In the genomic region with DNA sequence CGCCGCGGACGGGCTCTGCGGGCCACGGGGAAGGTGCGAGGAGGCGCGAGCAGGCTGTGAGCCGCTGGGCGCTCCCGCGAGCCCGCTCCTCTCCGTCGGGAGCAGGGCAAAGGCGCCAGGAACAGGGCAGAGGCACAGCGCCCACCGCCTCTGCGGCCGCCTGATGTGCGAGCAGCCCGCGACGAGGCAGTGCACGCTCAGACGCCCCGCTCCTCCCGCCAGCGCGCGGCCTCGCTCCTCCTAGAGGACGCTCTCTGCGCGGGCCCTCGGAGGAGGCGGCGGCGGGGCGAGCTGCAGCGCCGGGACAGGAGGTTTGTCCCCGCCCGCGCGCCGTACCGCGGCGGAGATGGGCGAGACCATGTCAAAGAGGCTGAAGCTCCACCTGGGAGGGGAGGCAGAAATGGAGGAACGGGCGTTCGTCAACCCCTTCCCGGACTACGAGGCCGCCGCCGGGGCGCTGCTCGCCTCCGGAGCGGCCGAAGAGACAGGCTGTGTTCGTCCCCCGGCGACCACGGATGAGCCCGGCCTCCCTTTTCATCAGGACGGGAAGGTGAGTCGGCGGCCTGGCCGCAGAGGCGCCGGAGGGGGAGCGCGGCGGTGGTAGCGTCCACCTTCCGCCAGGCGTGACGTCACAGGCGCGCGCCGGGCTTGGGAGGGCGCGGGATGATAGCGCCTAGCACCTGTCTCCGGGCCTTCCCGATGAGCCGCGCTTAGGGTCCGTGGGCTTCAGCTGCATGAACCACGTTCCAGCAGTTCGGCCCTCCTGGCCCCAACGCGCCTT, we compare ENCODE assay signal across 1 cellular context.
TF ChIP-seq lines count a peak whose summit lies in the region.

No MANE protein-coding gene starts in this region.

TF ChIP-seq in HepG2, 621 proteins besides CTCF, POLR2A, EP300 and RAD21 (continued from another document and continues in another):
- TF ChIP-seq, protein P1, sequence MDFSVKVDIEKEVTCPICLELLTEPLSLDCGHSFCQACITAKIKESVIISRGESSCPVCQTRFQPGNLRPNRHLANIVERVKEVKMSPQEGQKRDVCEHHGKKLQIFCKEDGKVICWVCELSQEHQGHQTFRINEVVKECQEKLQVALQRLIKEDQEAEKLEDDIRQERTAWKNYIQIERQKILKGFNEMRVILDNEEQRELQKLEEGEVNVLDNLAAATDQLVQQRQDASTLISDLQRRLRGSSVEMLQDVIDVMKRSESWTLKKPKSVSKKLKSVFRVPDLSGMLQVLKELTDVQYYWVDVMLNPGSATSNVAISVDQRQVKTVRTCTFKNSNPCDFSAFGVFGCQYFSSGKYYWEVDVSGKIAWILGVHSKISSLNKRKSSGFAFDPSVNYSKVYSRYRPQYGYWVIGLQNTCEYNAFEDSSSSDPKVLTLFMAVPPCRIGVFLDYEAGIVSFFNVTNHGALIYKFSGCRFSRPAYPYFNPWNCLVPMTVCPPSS (IDR thresholded peaks at IDR 0.05), result no peak
- TF ChIP-seq ZNF766 (CRISPR knock-in tag; IDR thresholded peaks at IDR 0.05; ENCODE audit: borderline replicate concordance) (no peak), JUNB (CRISPR knock-in tag; IDR thresholded peaks at IDR 0.05; ENCODE audit: borderline replicate concordance) (no peak), CREM (IDR thresholded peaks at IDR 0.05) (peak; percentile 98), CREM (CRISPR knock-in tag; IDR thresholded peaks at IDR 0.05) (peak; percentile 94), BRCA1 (CRISPR knock-in tag; IDR thresholded peaks at IDR 0.05) (no peak), MED1 (CRISPR knock-in tag; IDR thresholded peaks at IDR 0.05) (0 out of 2 replicates have a peak, but pooled peaks have one; percentile 13), PLRG1 (conservative IDR thresholded peaks at IDR 0.05) (no peak), ZNF780A (CRISPR knock-in tag; IDR thresholded peaks at IDR 0.05) (peak; percentile 70; the same call in 1 of the 2 replicates), ZNF160 (CRISPR knock-in tag; IDR thresholded peaks at IDR 0.05) (0 out of 2 replicates have a peak, but pooled peaks have one; percentile 87), ZNF264 (CRISPR knock-in tag; IDR thresholded peaks at IDR 0.05) (no peak; the same call in 1 of the 2 replicates), ZSCAN31 (CRISPR knock-in tag; IDR thresholded peaks at IDR 0.05; ENCODE audit: low read depth) (peak; percentile 88), KLF9 (CRISPR knock-in tag; IDR thresholded peaks at IDR 0.05; ENCODE audit: low read depth) (0 out of 2 replicates have a peak, but pooled peaks have one; percentile 11), ZNF382 (CRISPR knock-in tag; IDR thresholded peaks at IDR 0.05; ENCODE audit: borderline replicate concordance) (no peak), ZNF652 (CRISPR knock-in tag; IDR thresholded peaks at IDR 0.05; ENCODE audit: borderline replicate concordance, low read depth) (no peak), STAT5B (CRISPR knock-in tag; IDR thresholded peaks at IDR 0.05) (peak; percentile 34; the same call in 1 of the 2 replicates), AGO1 (IDR thresholded peaks at IDR 0.05; ENCODE audit: low read depth, low read length, poor library complexity, severe bottlenecking) (peak; percentile 43), FOXA3 (CRISPR knock-in tag; IDR thresholded peaks at IDR 0.05) (peak; percentile 30), RXRA (CRISPR knock-in tag; IDR thresholded peaks at IDR 0.05) (peak; percentile 70; the same call in 1 of the 2 replicates)
- TF ChIP-seq, protein P2, sequence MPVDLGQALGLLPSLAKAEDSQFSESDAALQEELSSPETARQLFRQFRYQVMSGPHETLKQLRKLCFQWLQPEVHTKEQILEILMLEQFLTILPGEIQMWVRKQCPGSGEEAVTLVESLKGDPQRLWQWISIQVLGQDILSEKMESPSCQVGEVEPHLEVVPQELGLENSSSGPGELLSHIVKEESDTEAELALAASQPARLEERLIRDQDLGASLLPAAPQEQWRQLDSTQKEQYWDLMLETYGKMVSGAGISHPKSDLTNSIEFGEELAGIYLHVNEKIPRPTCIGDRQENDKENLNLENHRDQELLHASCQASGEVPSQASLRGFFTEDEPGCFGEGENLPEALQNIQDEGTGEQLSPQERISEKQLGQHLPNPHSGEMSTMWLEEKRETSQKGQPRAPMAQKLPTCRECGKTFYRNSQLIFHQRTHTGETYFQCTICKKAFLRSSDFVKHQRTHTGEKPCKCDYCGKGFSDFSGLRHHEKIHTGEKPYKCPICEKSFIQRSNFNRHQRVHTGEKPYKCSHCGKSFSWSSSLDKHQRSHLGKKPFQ (CRISPR knock-in tag; IDR thresholded peaks at IDR 0.05; ENCODE audit: insufficient replicate concordance), result peak; percentile 90
- TF ChIP-seq, protein P3, sequence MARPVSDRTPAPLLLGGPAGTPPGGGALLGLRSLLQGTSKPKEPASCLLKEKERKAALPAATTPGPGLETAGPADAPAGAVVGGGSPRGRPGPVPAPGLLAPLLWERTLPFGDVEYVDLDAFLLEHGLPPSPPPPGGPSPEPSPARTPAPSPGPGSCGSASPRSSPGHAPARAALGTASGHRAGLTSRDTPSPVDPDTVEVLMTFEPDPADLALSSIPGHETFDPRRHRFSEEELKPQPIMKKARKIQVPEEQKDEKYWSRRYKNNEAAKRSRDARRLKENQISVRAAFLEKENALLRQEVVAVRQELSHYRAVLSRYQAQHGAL (CRISPR knock-in tag; IDR thresholded peaks at IDR 0.05; ENCODE audit: not compliant biosample characterization), result peak; percentile 35
- TF ChIP-seq, protein P4, sequence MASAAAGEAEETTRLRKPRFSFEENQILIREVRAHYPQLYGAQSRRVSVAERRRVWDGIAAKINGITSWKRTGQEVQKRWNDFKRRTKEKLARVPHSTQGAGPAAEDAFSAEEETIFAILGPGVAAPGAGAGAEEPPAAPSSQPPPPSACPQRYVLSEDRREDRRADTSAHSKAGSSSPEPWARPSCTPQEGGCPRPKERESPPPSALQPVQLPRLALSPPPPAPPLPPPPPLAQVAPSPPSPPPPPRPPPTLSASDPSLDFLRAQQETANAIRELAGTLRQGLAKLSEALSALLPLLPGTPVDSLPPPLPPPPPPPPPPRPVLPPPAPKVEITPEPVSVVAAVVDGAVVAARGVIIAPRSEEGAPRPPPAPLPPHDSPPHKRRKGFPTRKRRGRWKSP (CRISPR knock-in tag; IDR thresholded peaks at IDR 0.05), result peak; percentile 61; the same call in 1 of the 2 replicates
- TF ChIP-seq, protein P5, sequence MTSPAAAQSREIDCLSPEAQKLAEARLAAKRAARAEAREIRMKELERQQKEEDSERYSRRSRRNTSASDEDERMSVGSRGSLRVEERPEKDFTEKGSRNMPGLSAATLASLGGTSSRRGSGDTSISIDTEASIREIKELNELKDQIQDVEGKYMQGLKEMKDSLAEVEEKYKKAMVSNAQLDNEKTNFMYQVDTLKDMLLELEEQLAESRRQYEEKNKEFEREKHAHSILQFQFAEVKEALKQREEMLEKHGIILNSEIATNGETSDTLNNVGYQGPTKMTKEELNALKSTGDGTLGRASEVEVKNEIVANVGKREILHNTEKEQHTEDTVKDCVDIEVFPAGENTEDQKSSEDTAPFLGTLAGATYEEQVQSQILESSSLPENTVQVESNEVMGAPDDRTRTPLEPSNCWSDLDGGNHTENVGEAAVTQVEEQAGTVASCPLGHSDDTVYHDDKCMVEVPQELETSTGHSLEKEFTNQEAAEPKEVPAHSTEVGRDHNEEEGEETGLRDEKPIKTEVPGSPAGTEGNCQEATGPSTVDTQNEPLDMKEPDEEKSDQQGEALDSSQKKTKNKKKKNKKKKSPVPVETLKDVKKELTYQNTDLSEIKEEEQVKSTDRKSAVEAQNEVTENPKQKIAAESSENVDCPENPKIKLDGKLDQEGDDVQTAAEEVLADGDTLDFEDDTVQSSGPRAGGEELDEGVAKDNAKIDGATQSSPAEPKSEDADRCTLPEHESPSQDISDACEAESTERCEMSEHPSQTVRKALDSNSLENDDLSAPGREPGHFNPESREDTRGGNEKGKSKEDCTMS (CRISPR knock-in tag; conservative IDR thresholded peaks at IDR 0.05), result no peak
- TF ChIP-seq, protein P6, sequence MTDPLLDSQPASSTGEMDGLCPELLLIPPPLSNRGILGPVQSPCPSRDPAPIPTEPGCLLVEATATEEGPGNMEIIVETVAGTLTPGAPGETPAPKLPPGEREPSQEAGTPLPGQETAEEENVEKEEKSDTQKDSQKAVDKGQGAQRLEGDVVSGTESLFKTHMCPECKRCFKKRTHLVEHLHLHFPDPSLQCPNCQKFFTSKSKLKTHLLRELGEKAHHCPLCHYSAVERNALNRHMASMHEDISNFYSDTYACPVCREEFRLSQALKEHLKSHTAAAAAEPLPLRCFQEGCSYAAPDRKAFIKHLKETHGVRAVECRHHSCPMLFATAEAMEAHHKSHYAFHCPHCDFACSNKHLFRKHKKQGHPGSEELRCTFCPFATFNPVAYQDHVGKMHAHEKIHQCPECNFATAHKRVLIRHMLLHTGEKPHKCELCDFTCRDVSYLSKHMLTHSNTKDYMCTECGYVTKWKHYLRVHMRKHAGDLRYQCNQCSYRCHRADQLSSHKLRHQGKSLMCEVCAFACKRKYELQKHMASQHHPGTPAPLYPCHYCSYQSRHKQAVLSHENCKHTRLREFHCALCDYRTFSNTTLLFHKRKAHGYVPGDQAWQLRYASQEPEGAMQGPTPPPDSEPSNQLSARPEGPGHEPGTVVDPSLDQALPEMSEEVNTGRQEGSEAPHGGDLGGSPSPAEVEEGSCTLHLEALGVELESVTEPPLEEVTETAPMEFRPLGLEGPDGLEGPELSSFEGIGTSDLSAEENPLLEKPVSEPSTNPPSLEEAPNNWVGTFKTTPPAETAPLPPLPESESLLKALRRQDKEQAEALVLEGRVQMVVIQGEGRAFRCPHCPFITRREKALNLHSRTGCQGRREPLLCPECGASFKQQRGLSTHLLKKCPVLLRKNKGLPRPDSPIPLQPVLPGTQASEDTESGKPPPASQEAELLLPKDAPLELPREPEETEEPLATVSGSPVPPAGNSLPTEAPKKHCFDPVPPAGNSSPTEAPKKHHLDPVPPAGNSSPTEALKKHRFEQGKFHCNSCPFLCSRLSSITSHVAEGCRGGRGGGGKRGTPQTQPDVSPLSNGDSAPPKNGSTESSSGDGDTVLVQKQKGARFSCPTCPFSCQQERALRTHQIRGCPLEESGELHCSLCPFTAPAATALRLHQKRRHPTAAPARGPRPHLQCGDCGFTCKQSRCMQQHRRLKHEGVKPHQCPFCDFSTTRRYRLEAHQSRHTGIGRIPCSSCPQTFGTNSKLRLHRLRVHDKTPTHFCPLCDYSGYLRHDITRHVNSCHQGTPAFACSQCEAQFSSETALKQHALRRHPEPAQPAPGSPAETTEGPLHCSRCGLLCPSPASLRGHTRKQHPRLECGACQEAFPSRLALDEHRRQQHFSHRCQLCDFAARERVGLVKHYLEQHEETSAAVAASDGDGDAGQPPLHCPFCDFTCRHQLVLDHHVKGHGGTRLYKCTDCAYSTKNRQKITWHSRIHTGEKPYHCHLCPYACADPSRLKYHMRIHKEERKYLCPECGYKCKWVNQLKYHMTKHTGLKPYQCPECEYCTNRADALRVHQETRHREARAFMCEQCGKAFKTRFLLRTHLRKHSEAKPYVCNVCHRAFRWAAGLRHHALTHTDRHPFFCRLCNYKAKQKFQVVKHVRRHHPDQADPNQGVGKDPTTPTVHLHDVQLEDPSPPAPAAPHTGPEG (CRISPR knock-in tag; IDR thresholded peaks at IDR 0.05), result no peak
- TF ChIP-seq, protein P7, sequence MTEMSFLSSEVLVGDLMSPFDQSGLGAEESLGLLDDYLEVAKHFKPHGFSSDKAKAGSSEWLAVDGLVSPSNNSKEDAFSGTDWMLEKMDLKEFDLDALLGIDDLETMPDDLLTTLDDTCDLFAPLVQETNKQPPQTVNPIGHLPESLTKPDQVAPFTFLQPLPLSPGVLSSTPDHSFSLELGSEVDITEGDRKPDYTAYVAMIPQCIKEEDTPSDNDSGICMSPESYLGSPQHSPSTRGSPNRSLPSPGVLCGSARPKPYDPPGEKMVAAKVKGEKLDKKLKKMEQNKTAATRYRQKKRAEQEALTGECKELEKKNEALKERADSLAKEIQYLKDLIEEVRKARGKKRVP (CRISPR knock-in tag; IDR thresholded peaks at IDR 0.05), result peak in 1 of 2 experiments; percentile 57; a peak in 1 of 4 replicates
- TF ChIP-seq, protein P8, sequence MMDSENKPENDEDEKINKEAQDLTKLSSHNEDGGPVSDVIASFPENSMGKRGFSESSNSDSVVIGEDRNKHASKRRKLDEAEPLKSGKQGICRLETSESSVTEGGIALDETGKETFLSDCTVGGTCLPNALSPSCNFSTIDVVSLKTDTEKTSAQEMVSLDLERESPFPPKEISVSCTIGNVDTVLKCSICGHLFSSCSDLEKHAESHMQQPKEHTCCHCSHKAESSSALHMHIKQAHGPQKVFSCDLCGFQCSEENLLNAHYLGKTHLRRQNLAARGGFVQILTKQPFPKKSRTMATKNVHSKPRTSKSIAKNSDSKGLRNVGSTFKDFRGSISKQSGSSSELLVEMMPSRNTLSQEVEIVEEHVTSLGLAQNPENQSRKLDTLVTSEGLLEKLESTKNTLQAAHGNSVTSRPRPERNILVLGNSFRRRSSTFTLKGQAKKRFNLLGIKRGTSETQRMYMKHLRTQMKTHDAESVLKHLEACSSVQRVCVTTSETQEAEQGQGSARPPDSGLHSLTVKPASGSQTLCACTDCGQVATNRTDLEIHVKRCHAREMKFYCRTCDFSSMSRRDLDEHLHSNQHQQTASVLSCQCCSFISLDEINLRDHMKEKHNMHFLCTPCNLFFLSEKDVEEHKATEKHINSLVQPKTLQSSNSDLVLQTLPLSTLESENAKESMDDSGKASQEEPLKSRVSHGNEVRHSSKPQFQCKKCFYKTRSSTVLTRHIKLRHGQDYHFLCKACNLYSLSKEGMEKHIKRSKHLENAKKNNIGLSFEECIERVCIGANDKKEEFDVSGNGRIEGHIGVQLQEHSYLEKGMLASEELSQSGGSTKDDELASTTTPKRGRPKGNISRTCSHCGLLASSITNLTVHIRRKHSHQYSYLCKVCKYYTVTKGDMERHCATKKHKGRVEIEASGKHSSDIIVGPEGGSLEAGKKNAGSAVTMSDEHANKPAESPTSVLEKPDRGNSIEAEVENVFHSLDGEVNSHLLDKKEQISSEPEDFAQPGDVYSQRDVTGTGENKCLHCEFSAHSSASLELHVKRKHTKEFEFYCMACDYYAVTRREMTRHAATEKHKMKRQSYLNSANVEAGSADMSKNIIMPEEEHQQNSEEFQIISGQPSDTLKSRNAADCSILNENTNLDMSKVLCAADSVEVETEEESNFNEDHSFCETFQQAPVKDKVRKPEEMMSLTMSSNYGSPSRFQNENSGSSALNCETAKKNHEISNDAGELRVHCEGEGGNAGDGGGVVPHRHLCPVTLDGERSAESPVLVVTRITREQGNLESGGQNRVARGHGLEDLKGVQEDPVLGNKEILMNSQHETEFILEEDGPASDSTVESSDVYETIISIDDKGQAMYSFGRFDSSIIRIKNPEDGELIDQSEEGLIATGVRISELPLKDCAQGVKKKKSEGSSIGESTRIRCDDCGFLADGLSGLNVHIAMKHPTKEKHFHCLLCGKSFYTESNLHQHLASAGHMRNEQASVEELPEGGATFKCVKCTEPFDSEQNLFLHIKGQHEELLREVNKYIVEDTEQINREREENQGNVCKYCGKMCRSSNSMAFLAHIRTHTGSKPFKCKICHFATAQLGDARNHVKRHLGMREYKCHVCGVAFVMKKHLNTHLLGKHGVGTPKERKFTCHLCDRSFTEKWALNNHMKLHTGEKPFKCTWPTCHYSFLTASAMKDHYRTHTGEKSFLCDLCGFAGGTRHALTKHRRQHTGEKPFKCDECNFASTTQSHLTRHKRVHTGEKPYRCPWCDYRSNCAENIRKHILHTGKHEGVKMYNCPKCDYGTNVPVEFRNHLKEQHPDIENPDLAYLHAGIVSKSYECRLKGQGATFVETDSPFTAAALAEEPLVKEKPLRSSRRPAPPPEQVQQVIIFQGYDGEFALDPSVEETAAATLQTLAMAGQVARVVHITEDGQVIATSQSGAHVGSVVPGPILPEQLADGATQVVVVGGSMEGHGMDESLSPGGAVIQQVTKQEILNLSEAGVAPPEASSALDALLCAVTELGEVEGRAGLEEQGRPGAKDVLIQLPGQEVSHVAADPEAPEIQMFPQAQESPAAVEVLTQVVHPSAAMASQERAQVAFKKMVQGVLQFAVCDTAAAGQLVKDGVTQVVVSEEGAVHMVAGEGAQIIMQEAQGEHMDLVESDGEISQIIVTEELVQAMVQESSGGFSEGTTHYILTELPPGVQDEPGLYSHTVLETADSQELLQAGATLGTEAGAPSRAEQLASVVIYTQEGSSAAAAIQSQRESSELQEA (CRISPR knock-in tag; IDR thresholded peaks at IDR 0.05; ENCODE audit: not compliant biosample characterization), result no peak
